5 cellular contexts compared by ENCODE assay signal in the genomic region with DNA sequence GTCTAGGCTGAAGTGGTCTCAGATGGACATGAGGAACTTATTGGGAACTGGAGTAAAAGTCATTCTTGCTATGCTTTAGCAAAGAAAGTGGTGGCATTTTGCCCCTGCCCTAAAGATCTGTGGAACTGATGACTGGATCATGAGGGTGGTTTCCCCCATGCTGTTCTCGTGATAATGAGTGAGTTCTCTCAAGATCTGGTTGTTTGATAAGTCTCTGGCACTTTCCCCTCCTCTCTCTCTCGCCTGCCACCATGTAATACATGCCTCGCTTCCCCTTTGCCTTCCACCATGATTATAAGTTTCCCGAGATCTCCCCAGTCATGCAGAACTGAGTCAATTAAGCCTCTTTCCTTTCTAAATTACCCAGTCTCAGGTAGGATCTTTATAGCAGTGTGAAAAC.
"Had no signal": no experiment of that assay in that cellular context is flagged by ENCODE, and none has a peak within 500 bp of the region (broad histone marks: within the 10 kb centered on the region; RNA-seq: fewer than 3 reads in every experiment).

No MANE protein-coding gene starts in this region.

- H2AFZ ChIP-seq: GM23338 had no signal

- H3K4me2 ChIP-seq: GM23338 had no signal

- ATAC-seq: GM23338 had no signal

- H3K4me3 ChIP-seq: GM23338 had no signal

- H3K27ac Mint-ChIP-seq: GM23338, H9 had no signal

- H3K4me3 Mint-ChIP-seq: GM23338, H9 had no signal

- DNase-seq: H9, HCEC 1CT, IMR-90, KBM-7 had no signal
